ENCODE assay signal across 16 cellular contexts in the genomic region with DNA sequence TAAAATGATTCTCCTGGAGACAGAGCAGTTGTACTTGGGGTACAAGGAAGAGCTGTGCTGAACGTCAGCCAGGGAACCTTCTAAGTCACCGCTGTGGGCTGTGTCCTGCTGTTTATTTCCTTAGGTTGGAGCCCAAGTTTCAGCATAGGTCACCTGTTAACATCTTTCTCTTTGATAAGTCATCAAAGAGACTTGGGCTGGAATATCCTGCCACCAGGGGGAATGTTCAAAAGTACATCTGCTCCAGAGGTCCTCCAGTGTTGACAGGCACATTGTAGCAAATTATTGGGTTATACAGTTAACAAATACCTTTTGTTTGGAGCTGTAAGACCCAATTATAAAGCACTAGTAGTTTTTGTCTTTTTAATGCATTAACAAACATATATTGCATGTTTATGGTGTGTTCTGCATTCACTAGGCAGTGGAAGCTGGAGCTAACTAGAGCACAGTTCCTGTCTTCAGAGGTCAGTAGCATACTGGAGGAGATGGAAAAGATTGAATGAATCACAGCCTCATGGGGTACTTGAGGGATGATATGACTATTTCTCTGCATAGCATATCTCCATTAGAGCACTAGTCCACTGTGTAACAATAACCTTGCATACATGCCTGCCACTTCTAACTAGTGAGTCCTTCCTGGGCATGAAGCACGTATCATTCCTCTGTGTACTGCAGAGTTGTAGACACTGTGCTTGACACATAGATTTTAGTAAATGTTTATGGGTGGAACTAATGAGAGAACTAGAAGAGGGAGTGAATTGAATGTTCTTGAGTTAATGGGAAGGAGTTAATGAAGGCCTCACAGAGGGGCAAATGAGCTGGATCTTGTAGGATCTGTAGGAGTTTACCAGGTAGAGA.
A peak's percentile ranks its signal among the peaks of the same experiment; 100 is the strongest.
DNase-seq lines count a peak whose midpoint lies in the region; ATAC-seq and TF ChIP-seq lines count a peak whose summit lies in the region.
"Had no signal": no experiment of that assay in that cellular context is flagged by ENCODE, and none has a peak within 500 bp of the region (broad histone marks: within the 10 kb centered on the region; RNA-seq: fewer than 3 reads in every experiment).

No MANE protein-coding gene starts in this region.

- POLR2A ChIA-PET in AG04450 (lab: Yijun Ruan, JAX), result no interaction called here
- POLR2A ChIA-PET in activated CD4-positive, alpha-beta T cell treated with anti-CD3 and anti-CD28 coated beads for 36 hours (lab: Charles Lee), result no interaction called here

- H2BK15ac ChIP-seq in H9 (ENCODE audit: low read depth, low read length), result no peak overlapping the region

- H3K4me1 Mint-ChIP-seq in H9, result peaks cover 40 to 42% of the 10 kb centered on the region in 2 experiments
- H3K4me1 Mint-ChIP-seq in activated T-helper 17 cell treated with anti-CD3 and anti-CD28 coated beads, Interleukin-2, amount 50 U/mL, for 72 hours, result peaks cover 5% of the 10 kb centered on the region
- H3K4me1 Mint-ChIP-seq in activated CD4-positive, alpha-beta T cell treated with anti-CD3 and anti-CD28 coated beads for 36 hours, result no peaks in the 10 kb centered on the region

- H3K4me3 ChIP-seq in AG04450 (ENCODE audit: low read depth, low read length) (no peak overlapping the region), hepatocyte (no peak overlapping the region)
- H3K4me3 ChIP-seq: left ventricle myocardium inferior had no signal

- peaks cover 7% of the 10 kb centered on the region; the same call in 1 of the 2 replicates for H3K79me2 ChIP-seq in H9 (ENCODE audit: insufficient read depth, low read length)
- H3K79me2 ChIP-seq in hepatocyte, result peaks cover 85% of the 10 kb centered on the region

- no peak overlapping the region for H2BK120ac ChIP-seq in H9 (ENCODE audit: low read depth, low read length, poor library complexity, severe bottlenecking)

- H3K27ac Mint-ChIP-seq in H9, result no peak overlapping the region
- no peak overlapping the region for H3K27ac Mint-ChIP-seq in activated T-helper 17 cell treated with anti-CD3 and anti-CD28 coated beads, Interleukin-2, amount 50 U/mL, for 72 hours
- H3K27ac Mint-ChIP-seq in activated CD4-positive, alpha-beta T cell treated with anti-CD3 and anti-CD28 coated beads for 36 hours, result no peak overlapping the region
- H3K27ac Mint-ChIP-seq: CD4-positive, alpha-beta T cell had no signal

- CTCF ChIA-PET in AG04450 (lab: Charles Lee), result interaction anchor here (0.7 to 2.5 kb wide), 5 partner anchors 20 to 541 kb away, joined by 3 to 22 read pairs (median 3); no protein-coding TSS in a partner anchor
- CTCF ChIA-PET in activated CD4-positive, alpha-beta T cell treated with anti-CD3 and anti-CD28 coated beads for 36 hours (lab: Charles Lee), result interaction anchor here (0.8 kb wide), 1 partner anchor 646 kb away, joined by 3 read pairs; no protein-coding TSS in a partner anchor

- H3K4ac ChIP-seq in H9 (ENCODE audit: low read depth, low read length), result no peak overlapping the region

- H3K36me3 Mint-ChIP-seq in H9 (ENCODE audit: insufficient read depth in 1 of 3, low read depth in 3 of 3), result no peaks in the 10 kb centered on the region
- H3K36me3 Mint-ChIP-seq in activated T-helper 17 cell treated with anti-CD3 and anti-CD28 coated beads, Interleukin-2, amount 50 U/mL, for 72 hours (ENCODE audit: low read depth), result no peaks in the 10 kb centered on the region
- H3K36me3 Mint-ChIP-seq in activated CD4-positive, alpha-beta T cell treated with anti-CD3 and anti-CD28 coated beads for 36 hours (ENCODE audit: low read depth), result no peaks in the 10 kb centered on the region

- no peak overlapping the region for H4K5ac ChIP-seq in H9 (ENCODE audit: insufficient read length, low read depth, low read length)

- intact Hi-C loops in activated CD4-positive, alpha-beta T cell treated with anti-CD3 and anti-CD28 coated beads for 36 hours (cut with DNase I, micrococcal nuclease), result loop anchor here in 1 of 2 experiments (10.0 kb wide), 1 partner anchor 489 kb away; a partner anchor contains a TSS

- H3K36me3 ChIP-seq in hepatocyte (replicated peaks; ENCODE audit: insufficient read depth, low read depth), result no peaks in the 10 kb centered on the region
- H3K36me3 ChIP-seq: left ventricle myocardium inferior, neutrophil had no signal

- H3K9me3 ChIP-seq in AG04450 (ENCODE audit: control insufficient read depth, insufficient read depth, low read length) (no peaks in the 10 kb centered on the region), H9 (ENCODE audit: control insufficient read depth, low read depth, low read length) (no peaks in the 10 kb centered on the region), hepatocyte (ENCODE audit: low read depth) (no peaks in the 10 kb centered on the region)
- H3K9me3 ChIP-seq: left ventricle myocardium inferior, neutrophil had no signal

- no peak overlapping the region for H3K18ac ChIP-seq in H9 (ENCODE audit: insufficient read length, low read depth, low read length)

- peak; percentile 67 for ATAC-seq in activated T-helper 17 cell treated with anti-CD3 and anti-CD28 coated beads, Interleukin-2, amount 50 U/mL, for 72 hours (replicated peaks)
- ATAC-seq in activated CD4-positive, alpha-beta T cell treated with anti-CD3 and anti-CD28 coated beads for 36 hours, result no peak
- ATAC-seq: esophagus mucosa; stimulated activated naive CD8-positive, alpha-beta T cell treated with anti-CD3 and anti-CD28 coated beads, Interleukin-15, Interleukin-2, amounts not matched to agents 100 U/mL and 50 U/mL, for 24 hours had no signal

- no peak overlapping the region for H2BK12ac ChIP-seq in H9 (ENCODE audit: insufficient read length, low read depth, low read length)

- H4K20me1 ChIP-seq in H9 (ENCODE audit: control insufficient read depth, insufficient read depth, insufficient read length) (no peaks in the 10 kb centered on the region), hepatocyte (ENCODE audit: insufficient read depth, poor library complexity, severe bottlenecking) (peaks cover 47% of the 10 kb centered on the region)

- H3K27ac ChIP-seq in AG04450 (ENCODE audit: low read depth, low read length), result no peak overlapping the region
- no peak overlapping the region for H3K27ac ChIP-seq in H9 (ENCODE audit: insufficient read length, low read depth, low read length)
- peak overlapping the region; percentile 68 for H3K27ac ChIP-seq in hepatocyte
- H3K27ac ChIP-seq in substantia nigra (ENCODE audit: low read depth, low read length, poor library complexity, severe bottlenecking), result no peak overlapping the region
- H3K27ac ChIP-seq: left ventricle myocardium inferior, neutrophil had no signal

- no peaks in the 10 kb centered on the region for H3K9me2 ChIP-seq in hepatocyte (replicated peaks; ENCODE audit: insufficient read depth)

- H3K9ac ChIP-seq in H9 (ENCODE audit: extremely low read depth, insufficient read length, low read length), result no peak overlapping the region

- H3K4me3 Mint-ChIP-seq in H9, result no peak overlapping the region
- no peak overlapping the region for H3K4me3 Mint-ChIP-seq in activated T-helper 17 cell treated with anti-CD3 and anti-CD28 coated beads, Interleukin-2, amount 50 U/mL, for 72 hours
- H3K4me3 Mint-ChIP-seq in activated CD4-positive, alpha-beta T cell treated with anti-CD3 and anti-CD28 coated beads for 36 hours, result no peak overlapping the region
- H3K4me3 Mint-ChIP-seq: CD4-positive, alpha-beta T cell had no signal

- H3K4me1 ChIP-seq in H9 (ENCODE audit: insufficient read depth, low read length), result no peaks in the 10 kb centered on the region; the same call in 1 of the 2 replicates
- H3K4me1 ChIP-seq in hepatocyte (ENCODE audit: insufficient read depth), result peaks cover 7% of the 10 kb centered on the region

- no peak overlapping the region for H4K8ac ChIP-seq in H9 (replicated peaks; ENCODE audit: insufficient read length, low read depth, low read length)

- H3K23ac ChIP-seq in H9 (ENCODE audit: insufficient read length, low read depth, low read length), result no peak overlapping the region

- H2AFZ ChIP-seq in H9 (ENCODE audit: low read length) (no peak overlapping the region), hepatocyte (no peak overlapping the region)

- H2BK20ac ChIP-seq in H9 (ENCODE audit: low read depth, low read length, poor library complexity, severe bottlenecking), result no peak overlapping the region

- H3K4me2 ChIP-seq in H9 (ENCODE audit: insufficient read depth, insufficient read length, low read length) (no peak overlapping the region), hepatocyte (no peak overlapping the region)

- no peak overlapping the region for H2AK5ac ChIP-seq in H9 (ENCODE audit: insufficient read length, low read length)

- TF ChIP-seq CTCF in AG04450 (IDR thresholded peaks at IDR 0.05; ENCODE audit: low read depth, low read length) (peak; percentile 26), H9 (conservative IDR thresholded peaks at IDR 0.05) (peak; percentile 39; the same call in 2 of the 3 replicates), hepatocyte (IDR thresholded peaks at IDR 0.05; ENCODE audit: poor library complexity) (no peak)

- peaks cover 17% of the 10 kb centered on the region for H3K27me3 Mint-ChIP-seq in H9 (ENCODE audit: low read depth)
- peaks cover 19% of the 10 kb centered on the region for H3K27me3 Mint-ChIP-seq in activated T-helper 17 cell treated with anti-CD3 and anti-CD28 coated beads, Interleukin-2, amount 50 U/mL, for 72 hours
- H3K27me3 Mint-ChIP-seq in activated CD4-positive, alpha-beta T cell treated with anti-CD3 and anti-CD28 coated beads for 36 hours, result peaks cover 31% of the 10 kb centered on the region

- no peaks in the 10 kb centered on the region for H3K27me3 ChIP-seq in AG04450 (ENCODE audit: control insufficient read depth, insufficient read depth, low read length)
- no peaks in the 10 kb centered on the region; the same call in 1 of the 2 replicates for H3K27me3 ChIP-seq in H9 (ENCODE audit: insufficient read depth, low read length)
- peaks cover 17% of the 10 kb centered on the region for H3K27me3 ChIP-seq in hepatocyte

- no peaks in the 10 kb centered on the region for H3K79me1 ChIP-seq in H9 (ENCODE audit: insufficient read depth, low read depth, low read length, poor library complexity, severe bottlenecking)

- no peak overlapping the region for H2BK5ac ChIP-seq in H9 (ENCODE audit: insufficient read length, low read length)

- no peaks in the 10 kb centered on the region for H3K9me3 Mint-ChIP-seq in H9
- H3K9me3 Mint-ChIP-seq in activated T-helper 17 cell treated with anti-CD3 and anti-CD28 coated beads, Interleukin-2, amount 50 U/mL, for 72 hours, result no peaks in the 10 kb centered on the region
- H3K9me3 Mint-ChIP-seq in activated CD4-positive, alpha-beta T cell treated with anti-CD3 and anti-CD28 coated beads for 36 hours (ENCODE audit: low read depth), result no peaks in the 10 kb centered on the region
- H3K9me3 Mint-ChIP-seq: CD4-positive, alpha-beta T cell had no signal

- H3K14ac ChIP-seq in H9 (ENCODE audit: insufficient read depth, low read length), result no peak overlapping the region

- DNase-seq in AG04450 (ENCODE audit: low read depth, low spot score) (no peak), H9 (no peak), hepatocyte (ENCODE audit: low spot score) (no peak), pons (ENCODE audit: low spot score) (no peak), substantia nigra (lab: John Stamatoyannopoulos, UW) (no peak), NOMO-1 treated with DMSO at 0.1 percent for 48 hours (lab: John Stamatoyannopoulos, UW; ENCODE audit: unreplicated experiment) (no peak)
- DNase-seq in activated CD4-positive, alpha-beta T cell treated with anti-CD3 and anti-CD28 coated beads for 36 hours, result no peak
- DNase-seq: aorta; CD4-positive, alpha-beta T cell; left ventricle myocardium inferior; NCI-H510A; stimulated activated CD4-positive, alpha-beta T cell treated with anti-CD3 and anti-CD28 coated beads, Interleukin-1b, Interleukin-23, amount 100 ng/mL, for 48 hours; stimulated activated naive CD8-positive, alpha-beta T cell treated with anti-CD3 and anti-CD28 coated beads, Interleukin-15, Interleukin-2, amounts not matched to agents 100 U/mL and 50 U/mL, for 24 hours had no signal

- H3T11ph ChIP-seq in H9 (ENCODE audit: low read length), result no peak overlapping the region

- peaks cover 6% of the 10 kb centered on the region for H3K23me2 ChIP-seq in H9 (ENCODE audit: insufficient read length, low read depth, low read length, poor library complexity, severe bottlenecking)

- no CpG with 5 or more reads among the region's 3 CpGs for WGBS in H9 (ENCODE audit: extremely low coverage, insufficient read length, low lambda C conversion rate)
- 88% methylated on average over 3 of the region's 3 CpGs for WGBS in hepatocyte (ENCODE audit: low lambda C conversion rate, missing lambda C conversion rate)

- no peak overlapping the region for H4K91ac ChIP-seq in H9 (ENCODE audit: insufficient read length, low read depth, low read length)

- no peak overlapping the region for H3K56ac ChIP-seq in H9 (ENCODE audit: insufficient read length, low read depth, low read length)
